31 cellular contexts compared by ENCODE assay signal in genomic region chr5:114179134-114179533, GRCh38.
"Had no signal": no experiment of that assay in that cellular context is flagged by ENCODE, and none has a peak within 500 bp of the region (broad histone marks: within the 10 kb centered on the region; RNA-seq: fewer than 3 reads in every experiment).

No MANE protein-coding gene starts in this region.

- H3K27me3 ChIP-seq: ascending aorta, breast epithelium, SJCRH30 had no signal

- H3K4me3 ChIP-seq: ascending aorta, breast epithelium, K562, PC-9, SJCRH30, SK-N-MC had no signal

- ATAC-seq: activated CD4-positive, alpha-beta T cell treated with anti-CD3 and anti-CD28 coated beads for 36 hours; activated CD4-positive, CD25-positive, alpha-beta regulatory T cell treated with anti-CD3 and anti-CD28 coated beads, Interleukin-2, amount 50 U/mL, for 24 hours; activated CD8-positive, alpha-beta T cell treated with anti-CD3 and anti-CD28 coated beads, Interleukin-2, amount 10 ng/mL, durations not matched to agents 7 days and 5 days; K562 had no signal

- H3K36me3 Mint-ChIP-seq: activated naive CD4-positive, alpha-beta T cell treated with anti-CD3 and anti-CD28 coated beads, Interleukin-2, amount 50 U/mL, for 24 hours; activated naive CD8-positive, alpha-beta T cell treated with anti-CD3 and anti-CD28 coated beads, Interleukin-2, amount 10 ng/mL, durations not matched to agents 7 days and 5 days had no signal

- H3K4me1 Mint-ChIP-seq: activated CD4-positive, alpha-beta T cell treated with anti-CD3 and anti-CD28 coated beads for 36 hours; activated CD4-positive, alpha-beta T cell treated with anti-CD3 and anti-CD28 coated beads, Interleukin-2, amount 10 ng/mL, durations not matched to agents 7 days and 5 days; activated naive CD4-positive, alpha-beta T cell treated with anti-CD3 and anti-CD28 coated beads, Interleukin-2, amount 50 U/mL, for 24 hours; activated naive CD8-positive, alpha-beta T cell treated with anti-CD3 and anti-CD28 coated beads, Interleukin-2, amount 10 ng/mL, durations not matched to agents 7 days and 5 days had no signal

- DNase-seq: activated CD4-positive, alpha-beta T cell treated with anti-CD3 and anti-CD28 coated beads for 36 hours; activated CD4-positive, alpha-beta T cell treated with anti-CD3 and anti-CD28 coated beads, Interleukin-2, amount 10 ng/mL, durations not matched to agents 7 days and 5 days; activated CD4-positive, alpha-beta T cell treated with anti-CD3 and anti-CD28 coated beads, Interleukin-2, amount 50 U/mL, for 48 hours; activated CD8-positive, alpha-beta T cell treated with anti-CD3 and anti-CD28 coated beads, Interleukin-2, amount 10 ng/mL, durations not matched to agents 7 days and 5 days; activated gamma-delta T cell; activated naive CD4-positive, alpha-beta T cell treated with Interleukin-2 at 50 U/mL for 16 hours; activated naive CD8-positive, alpha-beta T cell treated with anti-CD3 and anti-CD28 coated beads, Interleukin-2, amount 10 ng/mL, durations not matched to agents 7 days and 5 days; activated T-cell treated with anti-CD3 and anti-CD28 coated beads, Interleukin-2, amount 50 U/mL, for 24 hours; amygdala; central memory CD4-positive, alpha-beta T cell; NCI-H1092 treated with DMSO at 0.1 percent for 48 hours; NCI-H1417; NCI-H1694; NCI-H1930; NCI-H2081 treated with DMSO at 0.1 percent for 48 hours; NCI-H226; NCI-H446 treated with DMSO at 0.1 percent for 48 hours; NCI-H524; NCI-H69; PC-9; SHP77; SJCRH30; T1000 had no signal

- H3K36me3 ChIP-seq: ascending aorta, breast epithelium, SJCRH30 had no signal

- H3K27me3 Mint-ChIP-seq: activated CD4-positive, alpha-beta T cell treated with anti-CD3 and anti-CD28 coated beads for 36 hours; activated CD4-positive, alpha-beta T cell treated with anti-CD3 and anti-CD28 coated beads, Interleukin-2, amount 10 ng/mL, durations not matched to agents 7 days and 5 days; activated naive CD4-positive, alpha-beta T cell treated with anti-CD3 and anti-CD28 coated beads, Interleukin-2, amount 50 U/mL, for 24 hours; activated naive CD8-positive, alpha-beta T cell treated with anti-CD3 and anti-CD28 coated beads, Interleukin-2, amount 10 ng/mL, durations not matched to agents 7 days and 5 days; activated T-cell treated with anti-CD3 and anti-CD28 coated beads, Interleukin-2, amount 50 U/mL, for 24 hours had no signal

- H3K4me3 Mint-ChIP-seq: activated CD4-positive, alpha-beta T cell treated with anti-CD3 and anti-CD28 coated beads for 36 hours; activated CD4-positive, alpha-beta T cell treated with anti-CD3 and anti-CD28 coated beads, Interleukin-2, amount 10 ng/mL, durations not matched to agents 7 days and 5 days; activated CD8-positive, alpha-beta T cell treated with anti-CD3 and anti-CD28 coated beads, Interleukin-2, amount 10 ng/mL, durations not matched to agents 7 days and 5 days; activated naive CD4-positive, alpha-beta T cell treated with anti-CD3 and anti-CD28 coated beads, Interleukin-2, amount 50 U/mL, for 24 hours; activated naive CD8-positive, alpha-beta T cell treated with anti-CD3 and anti-CD28 coated beads, Interleukin-2, amount 10 ng/mL, durations not matched to agents 7 days and 5 days; activated T-cell treated with anti-CD3 and anti-CD28 coated beads, Interleukin-2, amount 50 U/mL, for 24 hours had no signal

- H3K27ac ChIP-seq: ascending aorta, breast epithelium, PC-9, RWPE1, SJCRH30, SK-N-MC had no signal

- H3K9me3 ChIP-seq: ascending aorta had no signal

- H3K4me1 ChIP-seq: ascending aorta, breast epithelium, SJCRH30 had no signal

- H3K27ac Mint-ChIP-seq: activated CD4-positive, alpha-beta T cell treated with anti-CD3 and anti-CD28 coated beads for 36 hours; activated CD4-positive, alpha-beta T cell treated with anti-CD3 and anti-CD28 coated beads, Interleukin-2, amount 10 ng/mL, durations not matched to agents 7 days and 5 days; activated CD8-positive, alpha-beta T cell treated with anti-CD3 and anti-CD28 coated beads, Interleukin-2, amount 10 ng/mL, durations not matched to agents 7 days and 5 days; activated naive CD4-positive, alpha-beta T cell treated with anti-CD3 and anti-CD28 coated beads, Interleukin-2, amount 50 U/mL, for 24 hours; activated naive CD8-positive, alpha-beta T cell treated with anti-CD3 and anti-CD28 coated beads, Interleukin-2, amount 10 ng/mL, durations not matched to agents 7 days and 5 days; activated T-cell treated with anti-CD3 and anti-CD28 coated beads, Interleukin-2, amount 50 U/mL, for 24 hours; activated T-helper 2 cell treated with anti-CD3 and anti-CD28 coated beads, Interferon-gamma antibody, Interleukin-2, Interleukin-4, amounts not matched to agents 10 μg/mL and 5 μg/mL and 100 μg/mL, durations not matched to agents 14 hours and 24 hours and 36 hours had no signal

- H3K4me2 ChIP-seq: PC-9 had no signal
